Comparison of ENCODE assay signal across 19 cellular contexts in the genomic region with DNA sequence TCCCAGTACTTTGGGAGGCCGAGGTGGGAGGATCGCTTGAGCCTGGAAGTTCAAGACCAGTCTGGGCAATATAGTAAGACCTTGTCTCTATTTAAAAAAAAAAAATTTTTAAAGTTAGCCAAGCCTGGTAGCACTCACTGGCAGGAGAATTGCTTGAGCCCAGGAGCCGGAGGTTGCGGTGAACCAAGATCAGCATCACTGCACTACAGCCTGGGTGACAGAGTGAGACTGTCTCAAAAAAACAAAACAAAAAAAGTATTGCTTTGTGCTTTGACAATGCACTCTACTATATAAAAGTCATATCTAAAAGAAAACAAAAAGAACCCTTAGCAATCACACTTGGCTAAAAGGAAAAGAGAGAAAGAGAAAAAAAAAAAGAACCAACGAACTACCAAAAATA. TPM values are rescaled to one million over a fixed set of nuclear protein-coding genes. Genes with fewer than 3 reads are reported as not detected.
DNase-seq lines count a peak whose midpoint lies in the region; ATAC-seq lines count a peak whose summit lies in the region.
"Had no signal": no experiment of that assay in that cellular context is flagged by ENCODE, and none has a peak within 500 bp of the region (broad histone marks: within the 10 kb centered on the region; RNA-seq: fewer than 3 reads in every experiment).

No MANE protein-coding gene starts in this region.

- H3K9me3 Mint-ChIP-seq in activated CD8-positive, alpha-beta memory T cell treated with anti-CD3 and anti-CD28 coated beads, Interleukin-2, amount 10 ng/mL, durations not matched to agents 7 days and 5 days (ENCODE audit: low read depth) = no peaks in the 10 kb centered on the region
- H3K9me3 Mint-ChIP-seq in central memory CD8-positive, alpha-beta T cell = no peaks in the 10 kb centered on the region
- no peaks in the 10 kb centered on the region for H3K9me3 Mint-ChIP-seq in stimulated activated effector memory CD8-positive, alpha-beta T cell treated with anti-CD3 and anti-CD28 coated beads, Interleukin-12 subunit alpha, Interleukin-12 subunit beta, amount 100 ng/mL, for 72 hours
- H3K9me3 Mint-ChIP-seq: HFFc6 had no signal

- no peak for ATAC-seq in activated CD8-positive, alpha-beta memory T cell treated with anti-CD3 and anti-CD28 coated beads, Interleukin-2, amount 10 ng/mL, durations not matched to agents 7 days and 5 days
- peak; percentile 61 for ATAC-seq in GM21717 (IDR thresholded peaks at IDR 0.05; ENCODE audit: unreplicated experiment)
- ATAC-seq in central memory CD8-positive, alpha-beta T cell (replicated peaks; ENCODE audit: extremely low read depth, poor library complexity, severe bottlenecking) = no peak
- ATAC-seq in stimulated activated effector memory CD8-positive, alpha-beta T cell treated with anti-CD3 and anti-CD28 coated beads, Interleukin-12 subunit alpha, Interleukin-12 subunit beta, amount 100 ng/mL, for 72 hours = peak; percentile 65
- ATAC-seq: Panc1 had no signal

- peaks cover 40% of the 10 kb centered on the region for H3K36me3 Mint-ChIP-seq in activated CD8-positive, alpha-beta memory T cell treated with anti-CD3 and anti-CD28 coated beads, Interleukin-2, amount 10 ng/mL, durations not matched to agents 7 days and 5 days
- peaks cover 5% of the 10 kb centered on the region for H3K36me3 Mint-ChIP-seq in central memory CD8-positive, alpha-beta T cell (ENCODE audit: insufficient read depth)
- peaks cover 22% of the 10 kb centered on the region for H3K36me3 Mint-ChIP-seq in stimulated activated effector memory CD8-positive, alpha-beta T cell treated with anti-CD3 and anti-CD28 coated beads, Interleukin-12 subunit alpha, Interleukin-12 subunit beta, amount 100 ng/mL, for 72 hours

- no peak for DNase-seq in activated CD8-positive, alpha-beta memory T cell treated with anti-CD3 and anti-CD28 coated beads, Interleukin-2, amount 10 ng/mL, durations not matched to agents 7 days and 5 days
- no peak for DNase-seq in activated CD8-positive, alpha-beta memory T cell treated with anti-CD3 and anti-CD28 coated beads, Interleukin-2, amount 50 U/mL, for 4 hours
- no peak for DNase-seq in central memory CD8-positive, alpha-beta T cell (ENCODE audit: low spot score in 2 of 2)
- DNase-seq in stimulated activated effector memory CD8-positive, alpha-beta T cell treated with anti-CD3 and anti-CD28 coated beads, Interleukin-12 subunit alpha, Interleukin-12 subunit beta, amount 100 ng/mL, for 72 hours (ENCODE audit: low spot score in 2 of 2) = no peak
- no peak for DNase-seq in epidermal melanocyte (ENCODE audit: insufficient read length, low spot score)
- DNase-seq in NCI-H2029 treated with DMSO at 0.1 percent for 48 hours (lab: John Stamatoyannopoulos, UW) = no peak
- no peak for DNase-seq in NCI-H128 (lab: John Stamatoyannopoulos, UW; ENCODE audit: unreplicated experiment)
- DNase-seq: 8988T, C1 segment of cervical spinal cord, GDM1, HFFc6, KBM-7, NCI-H1436 treated with DMSO at 0.1 percent for 48 hours, NCI-H2081, NCI-H510A treated with DMSO at 0.1 percent for 48 hours, Right ventricle myocardium superior, SK-N-SH had no signal

- H3K4me3 Mint-ChIP-seq in activated CD8-positive, alpha-beta memory T cell treated with anti-CD3 and anti-CD28 coated beads, Interleukin-2, amount 10 ng/mL, durations not matched to agents 7 days and 5 days = peak overlapping the region; percentile 48
- no peak overlapping the region for H3K4me3 Mint-ChIP-seq in central memory CD8-positive, alpha-beta T cell
- peak overlapping the region; percentile 53 for H3K4me3 Mint-ChIP-seq in stimulated activated effector memory CD8-positive, alpha-beta T cell treated with anti-CD3 and anti-CD28 coated beads, Interleukin-12 subunit alpha, Interleukin-12 subunit beta, amount 100 ng/mL, for 72 hours
- H3K4me3 Mint-ChIP-seq: HFFc6 had no signal

- no peaks in the 10 kb centered on the region for H3K27me3 Mint-ChIP-seq in activated CD8-positive, alpha-beta memory T cell treated with anti-CD3 and anti-CD28 coated beads, Interleukin-2, amount 10 ng/mL, durations not matched to agents 7 days and 5 days
- H3K27me3 Mint-ChIP-seq in central memory CD8-positive, alpha-beta T cell = no peaks in the 10 kb centered on the region

- peaks cover 64% of the 10 kb centered on the region for H3K4me1 Mint-ChIP-seq in activated CD8-positive, alpha-beta memory T cell treated with anti-CD3 and anti-CD28 coated beads, Interleukin-2, amount 10 ng/mL, durations not matched to agents 7 days and 5 days
- peaks cover 35% of the 10 kb centered on the region for H3K4me1 Mint-ChIP-seq in central memory CD8-positive, alpha-beta T cell
- peaks cover 48% of the 10 kb centered on the region for H3K4me1 Mint-ChIP-seq in stimulated activated effector memory CD8-positive, alpha-beta T cell treated with anti-CD3 and anti-CD28 coated beads, Interleukin-12 subunit alpha, Interleukin-12 subunit beta, amount 100 ng/mL, for 72 hours

- peak overlapping the region; percentile 85 for H3K27ac Mint-ChIP-seq in activated CD8-positive, alpha-beta memory T cell treated with anti-CD3 and anti-CD28 coated beads, Interleukin-2, amount 10 ng/mL, durations not matched to agents 7 days and 5 days
- H3K27ac Mint-ChIP-seq in central memory CD8-positive, alpha-beta T cell (ENCODE audit: low read depth) = peak overlapping the region; percentile 1
- peak overlapping the region; percentile 63 for H3K27ac Mint-ChIP-seq in stimulated activated effector memory CD8-positive, alpha-beta T cell treated with anti-CD3 and anti-CD28 coated beads, Interleukin-12 subunit alpha, Interleukin-12 subunit beta, amount 100 ng/mL, for 72 hours
- H3K27ac Mint-ChIP-seq: HFFc6 had no signal

- CTCF ChIA-PET in activated CD8-positive, alpha-beta memory T cell treated with anti-CD3 and anti-CD28 coated beads, Interleukin-2, amount 10 ng/mL, durations not matched to agents 7 days and 5 days (lab: Charles Lee) = interaction anchor here (0.8 to 2.8 kb wide), 3 partner anchors 20 to 26 kb away, joined by 3 to 6 read pairs (median 4); a partner anchor contains a TSS

RNA-seq across cellular contexts. Expression of a gene that starts 26.8 kb away (rescaled TPM):
- total RNA-seq in activated CD8-positive, alpha-beta memory T cell treated with anti-CD3 and anti-CD28 coated beads, Interleukin-2, amount 10 ng/mL, durations not matched to agents 7 days and 5 days = 100 to 1,000 TPM; 111 to 156 TPM

Comparison
In these comparisons a context has a peak if more than half of its experiments do, and no peak if none do; other contexts are left out.
1. ATAC-seq: peak in GM21717 (single experiment) and stimulated activated effector memory CD8-positive, alpha-beta T cell treated with anti-CD3 and anti-CD28 coated beads, Interleukin-12 subunit alpha, Interleukin-12 subunit beta, amount 100 ng/mL, for 72 hours (single experiment); none in activated CD8-positive, alpha-beta memory T cell treated with anti-CD3 and anti-CD28 coated beads, Interleukin-2, amount 10 ng/mL, durations not matched to agents 7 days and 5 days (single experiment) and central memory CD8-positive, alpha-beta T cell (single experiment).
2. H3K27ac Mint-ChIP-seq: peak in every context shown above with its lines; median percentile 85 in activated CD8-positive, alpha-beta memory T cell treated with anti-CD3 and anti-CD28 coated beads, Interleukin-2, amount 10 ng/mL, durations not matched to agents 7 days and 5 days; 63 in stimulated activated effector memory CD8-positive, alpha-beta T cell treated with anti-CD3 and anti-CD28 coated beads, Interleukin-12 subunit alpha, Interleukin-12 subunit beta, amount 100 ng/mL, for 72 hours; 1 in central memory CD8-positive, alpha-beta T cell.